8 cellular contexts compared by ENCODE assay signal in genomic region chr19:48859711-48860572, GRCh38. TPM values are rescaled to one million over a fixed set of nuclear protein-coding genes. Genes with fewer than 3 reads are reported as not detected.
DNase-seq lines count a peak whose midpoint lies in the region; ATAC-seq and TF ChIP-seq lines count a peak whose summit lies in the region.

No MANE protein-coding gene starts in this region.

- H3K36me3 Mint-ChIP-seq in activated T-cell treated with anti-CD3 and anti-CD28 coated beads, Interleukin-2, amount 50 U/mL, for 4 hours (ENCODE audit: insufficient read depth), result no peaks in the 10 kb centered on the region
- no peaks in the 10 kb centered on the region for H3K36me3 Mint-ChIP-seq in glutamatergic neuron (ENCODE audit: unreplicated experiment)
- H3K36me3 Mint-ChIP-seq in stimulated activated effector memory CD8-positive, alpha-beta T cell treated with anti-CD3 and anti-CD28 coated beads, Interleukin-12 subunit alpha, Interleukin-12 subunit beta, amount 100 ng/mL, for 72 hours, result no peaks in the 10 kb centered on the region

- ATAC-seq in activated T-cell treated with anti-CD3 and anti-CD28 coated beads, Interleukin-2, amount 50 U/mL, for 4 hours, result no peak
- no peak for ATAC-seq in stimulated activated effector memory CD8-positive, alpha-beta T cell treated with anti-CD3 and anti-CD28 coated beads, Interleukin-12 subunit alpha, Interleukin-12 subunit beta, amount 100 ng/mL, for 72 hours
- no peak for ATAC-seq in GM21360 (IDR thresholded peaks at IDR 0.05; ENCODE audit: unreplicated experiment)

- TF ChIP-seq CTCF in glutamatergic neuron (IDR thresholded peaks at IDR 0.05; ENCODE audit: partially characterized antibody, unreplicated experiment), result no peak

- peaks cover 4% of the 10 kb centered on the region for H3K4me1 Mint-ChIP-seq in activated T-cell treated with anti-CD3 and anti-CD28 coated beads, Interleukin-2, amount 50 U/mL, for 4 hours (ENCODE audit: low read depth)
- H3K4me1 Mint-ChIP-seq in glutamatergic neuron (ENCODE audit: low read depth, unreplicated experiment), result peaks cover 14% of the 10 kb centered on the region
- H3K4me1 Mint-ChIP-seq in stimulated activated effector memory CD8-positive, alpha-beta T cell treated with anti-CD3 and anti-CD28 coated beads, Interleukin-12 subunit alpha, Interleukin-12 subunit beta, amount 100 ng/mL, for 72 hours, result peaks cover 6% of the 10 kb centered on the region

- H3K9me3 Mint-ChIP-seq in activated T-cell treated with anti-CD3 and anti-CD28 coated beads, Interleukin-2, amount 50 U/mL, for 4 hours, result no peaks in the 10 kb centered on the region
- no peaks in the 10 kb centered on the region for H3K9me3 Mint-ChIP-seq in glutamatergic neuron (ENCODE audit: unreplicated experiment)
- no peaks in the 10 kb centered on the region for H3K9me3 Mint-ChIP-seq in stimulated activated effector memory CD8-positive, alpha-beta T cell treated with anti-CD3 and anti-CD28 coated beads, Interleukin-12 subunit alpha, Interleukin-12 subunit beta, amount 100 ng/mL, for 72 hours

- no peak overlapping the region for H3K27ac Mint-ChIP-seq in glutamatergic neuron (ENCODE audit: unreplicated experiment)
- peak overlapping the region; percentile 93 for H3K27ac Mint-ChIP-seq in stimulated activated effector memory CD8-positive, alpha-beta T cell treated with anti-CD3 and anti-CD28 coated beads, Interleukin-12 subunit alpha, Interleukin-12 subunit beta, amount 100 ng/mL, for 72 hours

- H3K4me3 Mint-ChIP-seq in activated T-cell treated with anti-CD3 and anti-CD28 coated beads, Interleukin-2, amount 50 U/mL, for 4 hours, result peak overlapping the region; percentile 4
- no peak overlapping the region for H3K4me3 Mint-ChIP-seq in glutamatergic neuron (ENCODE audit: unreplicated experiment)
- H3K4me3 Mint-ChIP-seq in stimulated activated effector memory CD8-positive, alpha-beta T cell treated with anti-CD3 and anti-CD28 coated beads, Interleukin-12 subunit alpha, Interleukin-12 subunit beta, amount 100 ng/mL, for 72 hours, result peak overlapping the region; percentile 93

- no peaks in the 10 kb centered on the region for H3K27me3 Mint-ChIP-seq in activated T-cell treated with anti-CD3 and anti-CD28 coated beads, Interleukin-2, amount 50 U/mL, for 4 hours (ENCODE audit: low read depth)
- peaks cover 10% of the 10 kb centered on the region for H3K27me3 Mint-ChIP-seq in glutamatergic neuron (ENCODE audit: unreplicated experiment)

- no peak for DNase-seq in activated T-cell treated with anti-CD3 and anti-CD28 coated beads, Interleukin-2, amount 50 U/mL, for 4 hours
- DNase-seq in activated T-cell treated with anti-CD3 and anti-CD28 coated beads for 4 hours, result no peak
- peak; percentile 91 for DNase-seq in HuH-7.5 (ENCODE audit: low spot score)
- peak; percentile 55 for DNase-seq in glutamatergic neuron
- DNase-seq in stimulated activated effector memory CD8-positive, alpha-beta T cell treated with anti-CD3 and anti-CD28 coated beads, Interleukin-12 subunit alpha, Interleukin-12 subunit beta, amount 100 ng/mL, for 72 hours (ENCODE audit: low spot score in 2 of 2), result no peak
- DNase-seq in stimulated activated naive CD4-positive, alpha-beta T cell treated with Interleukin-2 at 50 U/mL for 16 hours (lab: John Stamatoyannopoulos, UW), result no peak
- DNase-seq in NCI-H226, result no peak

RNA-seq across cellular contexts. Expression of gene PLEKHA4, which starts 8.5 kb away (rescaled TPM):
- total RNA-seq in activated T-cell treated with anti-CD3 and anti-CD28 coated beads, Interleukin-2, amount 50 U/mL, for 4 hours, result 1 to 10 TPM; 4.1 to 4.6 (median 4.6) TPM
- total RNA-seq in glutamatergic neuron (ENCODE audit: unreplicated experiment), result 9.4 TPM

RNA-seq across cellular contexts. Expression of gene PPP1R15A, which starts 12.3 kb away (rescaled TPM):
- total RNA-seq in activated T-cell treated with anti-CD3 and anti-CD28 coated beads, Interleukin-2, amount 50 U/mL, for 4 hours, result 100 to 1,000 TPM in 2 of 3 donors, 10 to 100 TPM in 1; 76.0 to 134 (median 110) TPM
- total RNA-seq in glutamatergic neuron (ENCODE audit: unreplicated experiment), result 106 TPM

RNA-seq across cellular contexts. Expression of gene HSD17B14, which starts 23.7 kb away (rescaled TPM):
- total RNA-seq in activated T-cell treated with anti-CD3 and anti-CD28 coated beads, Interleukin-2, amount 50 U/mL, for 4 hours, result under 1 TPM; 0.37 to 0.65 (median 0.61) TPM
- 1.0 TPM for total RNA-seq in glutamatergic neuron (ENCODE audit: unreplicated experiment)

RNA-seq across cellular contexts. Expression of gene TULP2, which starts 38.6 kb away (rescaled TPM):
- total RNA-seq in activated T-cell treated with anti-CD3 and anti-CD28 coated beads, Interleukin-2, amount 50 U/mL, for 4 hours, result under 1 TPM in 1 of 3 donors, not detected in 2; 0.69 TPM
- not detected for total RNA-seq in glutamatergic neuron (ENCODE audit: unreplicated experiment)

RNA-seq across cellular contexts. Expression of gene NUCB1, which starts 40.2 kb away (rescaled TPM):
- total RNA-seq in activated T-cell treated with anti-CD3 and anti-CD28 coated beads, Interleukin-2, amount 50 U/mL, for 4 hours, result 10 to 100 TPM; 88.5 to 90.0 (median 89.3) TPM
- 115 TPM for total RNA-seq in glutamatergic neuron (ENCODE audit: unreplicated experiment)

Comparison
In these comparisons a context has a peak if more than half of its experiments do, and no peak if none do; other contexts are left out.
1. DNase-seq: peak in HuH-7.5 (single experiment) and glutamatergic neuron (single experiment); none in activated T-cell treated with anti-CD3 and anti-CD28 coated beads, Interleukin-2, amount 50 U/mL, for 4 hours (single experiment), activated T-cell treated with anti-CD3 and anti-CD28 coated beads for 4 hours (single experiment), stimulated activated effector memory CD8-positive, alpha-beta T cell treated with anti-CD3 and anti-CD28 coated beads, Interleukin-12 subunit alpha, Interleukin-12 subunit beta, amount 100 ng/mL, for 72 hours (0 of 2), stimulated activated naive CD4-positive, alpha-beta T cell treated with Interleukin-2 at 50 U/mL for 16 hours (single experiment) and NCI-H226 (single experiment).